Comparison of ENCODE assay signal across 9 cellular contexts in genomic region chr13:26985285-26985878, GRCh38.
DNase-seq lines count a peak whose midpoint lies in the region; ATAC-seq and TF ChIP-seq lines count a peak whose summit lies in the region.
"Had no signal": no experiment of that assay in that cellular context is flagged by ENCODE, and none has a peak within 500 bp of the region (broad histone marks: within the 10 kb centered on the region; RNA-seq: fewer than 3 reads in every experiment).

No MANE protein-coding gene starts in this region.

- H3K4me1 ChIP-seq in colonic mucosa = peaks cover 9% of the 10 kb centered on the region
- H3K4me1 ChIP-seq in liver (ENCODE audit: control insufficient read depth in 4 of 4, insufficient read depth in 4 of 4, low read length in 3 of 4) = peaks cover 14 to 47% (median 39%) of the 10 kb centered on the region in 4 donors

- no peaks in the 10 kb centered on the region for H3K9me3 Mint-ChIP-seq in activated CD4-positive, alpha-beta T cell treated with anti-CD3 and anti-CD28 coated beads for 36 hours (ENCODE audit: low read depth)

- H3K4me3 ChIP-seq in colonic mucosa (no peak overlapping the region), liver (ENCODE audit: low read depth in 1 of 3, low read length in 3 of 3) (no peak overlapping the region)
- H3K4me3 ChIP-seq: BLaER1 had no signal

- H3K36me3 ChIP-seq in colonic mucosa (no peaks in the 10 kb centered on the region), liver (ENCODE audit: control insufficient read depth in 4 of 4, insufficient read depth in 3 of 4, low read depth in 1 of 4, low read length in 3 of 4) (no peaks in the 10 kb centered on the region)
- H3K36me3 ChIP-seq: BLaER1 had no signal

- H3K9ac ChIP-seq in colonic mucosa (ENCODE audit: low read depth in 2 of 2, low read length in 2 of 2) (peak overlapping the region in 1 of 2 donors; percentile 48), liver (ENCODE audit: low read depth in 1 of 2, low read length in 2 of 2) (no peak overlapping the region)
- H3K9ac ChIP-seq: BLaER1 had no signal

- CTCF ChIA-PET in activated CD4-positive, alpha-beta T cell treated with anti-CD3 and anti-CD28 coated beads for 36 hours (lab: Charles Lee) = interaction anchor here (0.7 to 9.7 kb wide), 47 partner anchors 8 to 844 kb away, joined by 3 to 183 read pairs (median 4); partner anchors contain the start of gene RASL11A

- no peak overlapping the region for H3K27ac ChIP-seq in colonic mucosa
- H3K27ac ChIP-seq in liver (ENCODE audit: low read depth in 1 of 2, low read length in 2 of 2) = no peak overlapping the region
- H3K27ac ChIP-seq: BLaER1 had no signal

- TF ChIP-seq RAD21 in liver (IDR thresholded peaks at IDR 0.05) = peak; percentile 98 to 99

- H3K27ac Mint-ChIP-seq in activated CD4-positive, alpha-beta T cell treated with anti-CD3 and anti-CD28 coated beads for 36 hours = no peak overlapping the region

- intact Hi-C loops in activated CD4-positive, alpha-beta T cell treated with anti-CD3 and anti-CD28 coated beads for 36 hours (cut with DNase I, micrococcal nuclease) = loop anchor here (1.0 to 5.0 kb wide), 7 partner anchors 39 to 842 kb away; partner anchors contain the start of gene RASL11A (in 1 of the 2)
- intact Hi-C loops in colonic mucosa (cut with DNase I) = loop anchor here (2.0 kb wide), 1 partner anchor 373 kb away; no protein-coding TSS in a partner anchor

- H3K27me3 ChIP-seq in colonic mucosa (no peaks in the 10 kb centered on the region), liver (ENCODE audit: control insufficient read depth in 4 of 4, insufficient read depth in 4 of 4, low read length in 3 of 4) (no peaks in the 10 kb centered on the region)
- H3K27me3 ChIP-seq: BLaER1 had no signal

- no peaks in the 10 kb centered on the region for H3K9me3 ChIP-seq in colonic mucosa
- no peaks in the 10 kb centered on the region for H3K9me3 ChIP-seq in liver (ENCODE audit: control insufficient read depth in 4 of 4, low read length in 3 of 4)
- H3K9me3 ChIP-seq: BLaER1 had no signal

- peak; percentile 52 for TF ChIP-seq CTCF in colonic mucosa (IDR thresholded peaks at IDR 0.05)
- TF ChIP-seq CTCF in liver (IDR thresholded peaks at IDR 0.05; ENCODE audit: low read depth, low read length, missing input control) = peak; percentile 88

- WGBS in liver = 8% methylated on average over 6 of the region's 6 CpGs

- peak; percentile 68 for ATAC-seq in HG03135 (IDR thresholded peaks at IDR 0.05; ENCODE audit: unreplicated experiment)
- peak; percentile 92 for ATAC-seq in activated CD4-positive, alpha-beta T cell treated with anti-CD3 and anti-CD28 coated beads for 36 hours

- no peak overlapping the region for H3K4me3 Mint-ChIP-seq in activated CD4-positive, alpha-beta T cell treated with anti-CD3 and anti-CD28 coated beads for 36 hours

- DNase-seq in DMS79 treated with DMSO at 0.1 percent for 48 hours (lab: John Stamatoyannopoulos, UW) = peak; percentile 44
- DNase-seq in DMS79 (lab: John Stamatoyannopoulos, UW) = no peak
- peak; percentile 71 for DNase-seq in NCI-H460 (ENCODE audit: extremely low read depth, low read depth)
- peak; percentile 84 for DNase-seq in activated CD4-positive, alpha-beta T cell treated with anti-CD3 and anti-CD28 coated beads for 36 hours
- peak; percentile 87 for DNase-seq in colonic mucosa
- DNase-seq in stimulated activated CD4-positive, alpha-beta T cell treated with anti-CD3 and anti-CD28 coated beads, TNF-alpha, amount 100 ng/mL, for 4 hours (ENCODE audit: low read depth in 3 of 3) = peak; percentile 18 to 53 (median 49)

- peaks cover 12% of the 10 kb centered on the region for H3K27me3 Mint-ChIP-seq in activated CD4-positive, alpha-beta T cell treated with anti-CD3 and anti-CD28 coated beads for 36 hours

- H3K36me3 Mint-ChIP-seq in activated CD4-positive, alpha-beta T cell treated with anti-CD3 and anti-CD28 coated beads for 36 hours (ENCODE audit: low read depth) = no peaks in the 10 kb centered on the region

- POLR2A ChIA-PET in activated CD4-positive, alpha-beta T cell treated with anti-CD3 and anti-CD28 coated beads for 36 hours (lab: Charles Lee) = interaction anchor here (1.0 kb wide), 1 partner anchor 38 kb away, joined by 4 read pairs; no protein-coding TSS in a partner anchor

- no peaks in the 10 kb centered on the region for H3K4me1 Mint-ChIP-seq in activated CD4-positive, alpha-beta T cell treated with anti-CD3 and anti-CD28 coated beads for 36 hours

TF ChIP-seq in liver, 16 proteins besides CTCF, POLR2A, EP300 and RAD21:
- TF ChIP-seq GABPA (IDR thresholded peaks at IDR 0.05 in 1 of 2, conservative IDR thresholded peaks at IDR 0.05 in 1 of 2) (no peak), NR2F2 (IDR thresholded peaks at IDR 0.05) (no peak), FOXA2 (IDR thresholded peaks at IDR 0.05) (peak; percentile 8), HNF4A (conservative IDR thresholded peaks at IDR 0.05) (no peak), YY1 (IDR thresholded peaks at IDR 0.05) (no peak), EGR1 (IDR thresholded peaks at IDR 0.05; ENCODE audit: low read depth in 2 of 2) (no peak)
TF ChIP-seq in liver: peak in this region for 1.
